ENCODE assay signal across 18 cellular contexts in the genomic region with DNA sequence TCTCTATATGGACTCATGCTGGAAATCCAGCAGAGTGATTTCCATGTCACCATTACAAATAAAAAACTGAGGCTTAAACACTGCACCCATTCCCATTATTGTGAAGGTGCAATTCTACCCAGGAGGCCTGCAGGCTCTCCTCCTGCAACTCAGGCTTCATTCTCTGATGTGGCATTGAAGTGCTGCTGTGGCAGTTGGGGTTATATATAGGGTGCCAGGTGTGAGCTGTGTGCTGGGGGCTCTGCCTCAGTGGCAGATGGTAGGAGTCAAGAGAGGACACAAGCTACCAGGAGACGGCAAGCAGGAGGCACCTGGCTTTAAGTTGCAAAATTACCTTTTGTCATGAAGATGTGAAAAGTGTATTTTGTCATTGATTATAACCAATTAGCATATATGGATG. TPM values are rescaled to one million over a fixed set of nuclear protein-coding genes. Genes with fewer than 3 reads are reported as not detected.
DNase-seq lines count a peak whose midpoint lies in the region; ATAC-seq, FAIRE-seq and TF ChIP-seq lines count a peak whose summit lies in the region.
"Had no signal": no experiment of that assay in that cellular context is flagged by ENCODE, and none has a peak within 500 bp of the region (broad histone marks: within the 10 kb centered on the region; RNA-seq: fewer than 3 reads in every experiment).

No MANE protein-coding gene starts in this region.

- peaks cover 33% of the 10 kb centered on the region for H3K9me3 Mint-ChIP-seq in stimulated activated naive CD8-positive, alpha-beta T cell treated with anti-CD3 and anti-CD28 coated beads, Interleukin-15, Interleukin-2, amounts not matched to agents 100 ng/mL and 50 ng/mL, for 24 hours
- peaks cover 15% of the 10 kb centered on the region for H3K9me3 Mint-ChIP-seq in mesothelial cell of epicardium

- TF ChIP-seq CTCF in mesothelial cell of epicardium (IDR thresholded peaks at IDR 0.05; ENCODE audit: unreplicated experiment), result no peak

- H3K27me3 Mint-ChIP-seq in stimulated activated naive CD8-positive, alpha-beta T cell treated with anti-CD3 and anti-CD28 coated beads, Interleukin-15, Interleukin-2, amounts not matched to agents 100 ng/mL and 50 ng/mL, for 24 hours, result no peaks in the 10 kb centered on the region
- no peaks in the 10 kb centered on the region for H3K27me3 Mint-ChIP-seq in mesothelial cell of epicardium (ENCODE audit: low read depth)
- H3K27me3 Mint-ChIP-seq: activated CD4-positive, alpha-beta T cell treated with anti-CD3 and anti-CD28 coated beads, Interleukin-2, amount 10 ng/mL, durations not matched to agents 24 days and 14 days had no signal

- ATAC-seq in stimulated activated naive CD8-positive, alpha-beta T cell treated with anti-CD3 and anti-CD28 coated beads, Interleukin-15, Interleukin-2, amounts not matched to agents 100 U/mL and 50 U/mL, for 24 hours, result no peak
- no peak for ATAC-seq in GM21423 (IDR thresholded peaks at IDR 0.05; ENCODE audit: unreplicated experiment)
- ATAC-seq: gastrocnemius medialis, left cardiac atrium had no signal

- no peak overlapping the region for H3K4me3 Mint-ChIP-seq in stimulated activated naive CD8-positive, alpha-beta T cell treated with anti-CD3 and anti-CD28 coated beads, Interleukin-15, Interleukin-2, amounts not matched to agents 100 ng/mL and 50 ng/mL, for 24 hours
- H3K4me3 Mint-ChIP-seq in mesothelial cell of epicardium, result no peak overlapping the region
- H3K4me3 Mint-ChIP-seq: activated CD4-positive, alpha-beta T cell treated with anti-CD3 and anti-CD28 coated beads, Interleukin-2, amount 10 ng/mL, durations not matched to agents 24 days and 14 days had no signal

- DNase-seq in stimulated activated naive CD8-positive, alpha-beta T cell treated with anti-CD3 and anti-CD28 coated beads, Interleukin-15, Interleukin-2, amounts not matched to agents 100 U/mL and 50 U/mL, for 24 hours, result no peak
- DNase-seq in mesothelial cell of epicardium (ENCODE audit: low spot score in 2 of 2, unreplicated experiment in 2 of 2) (no peak), kidney glomerular epithelial cell (lab: John Stamatoyannopoulos, UW) (no peak), H54 (ENCODE audit: insufficient read length, low spot score) (no peak), OCI-M2 (lab: John Stamatoyannopoulos, UW; ENCODE audit: unreplicated experiment) (no peak)
- DNase-seq: activated CD4-positive, alpha-beta T cell treated with anti-CD3 and anti-CD28 coated beads, Interleukin-2, amount 10 ng/mL, durations not matched to agents 24 days and 14 days; dermis blood vessel endothelial cell; gastrocnemius medialis; H7; IMR-90; left cardiac atrium; NCI-H2029; NCI-H524 treated with DMSO at 0.1 percent for 48 hours; nucleus accumbens; stimulated activated naive CD4-positive, alpha-beta T cell treated with Interleukin-2 at 50 U/mL for 16 hours had no signal

- FAIRE-seq in H54 (lab: Jason Lieb, UNC), result no peak

- peak overlapping the region; percentile 79 for H3K27ac Mint-ChIP-seq in stimulated activated naive CD8-positive, alpha-beta T cell treated with anti-CD3 and anti-CD28 coated beads, Interleukin-15, Interleukin-2, amounts not matched to agents 100 ng/mL and 50 ng/mL, for 24 hours
- H3K27ac Mint-ChIP-seq in mesothelial cell of epicardium, result peak overlapping the region; percentile 51

- H3K4me1 Mint-ChIP-seq in stimulated activated naive CD8-positive, alpha-beta T cell treated with anti-CD3 and anti-CD28 coated beads, Interleukin-15, Interleukin-2, amounts not matched to agents 100 ng/mL and 50 ng/mL, for 24 hours (ENCODE audit: low read depth), result peaks cover 54% of the 10 kb centered on the region
- peaks cover 14% of the 10 kb centered on the region for H3K4me1 Mint-ChIP-seq in mesothelial cell of epicardium

- TF ChIP-seq POLR2A in Raji (IDR thresholded peaks at IDR 0.05; ENCODE audit: insufficient read depth, low read depth, low read length) (peak; percentile 24; the same call in 1 of the 2 replicates), H54 (IDR thresholded peaks at IDR 0.05; ENCODE audit: low read depth, low read length) (no peak)

- H3K36me3 Mint-ChIP-seq in stimulated activated naive CD8-positive, alpha-beta T cell treated with anti-CD3 and anti-CD28 coated beads, Interleukin-15, Interleukin-2, amounts not matched to agents 100 ng/mL and 50 ng/mL, for 24 hours (ENCODE audit: low read depth), result peaks cover 22% of the 10 kb centered on the region
- H3K36me3 Mint-ChIP-seq in mesothelial cell of epicardium, result peaks cover 11% of the 10 kb centered on the region

RNA-seq across cellular contexts. Expression of gene ZNF107, which starts 21.3 kb away (rescaled TPM):
- total RNA-seq in mesothelial cell of epicardium, result 9.9 to 11.7 TPM (median 10.3 TPM) in 3 replicates
- total RNA-seq: H7 had no signal
